ENCODE assay signal across 15 cellular contexts in genomic region chr16:53726625-53727024, GRCh38. TPM values are rescaled to one million over a fixed set of nuclear protein-coding genes. Genes with fewer than 3 reads are reported as not detected.
DNase-seq lines count a peak whose midpoint lies in the region; ATAC-seq, FAIRE-seq and TF ChIP-seq lines count a peak whose summit lies in the region.
"Had no signal": no experiment of that assay in that cellular context is flagged by ENCODE, and none has a peak within 500 bp of the region (broad histone marks: within the 10 kb centered on the region; RNA-seq: fewer than 3 reads in every experiment).

No MANE protein-coding gene starts in this region.

- H3K9me3 Mint-ChIP-seq in HFFc6, result no peaks in the 10 kb centered on the region
- H3K9me3 Mint-ChIP-seq: type B pancreatic cell had no signal

- TF ChIP-seq EP300 in A549 (IDR thresholded peaks at IDR 0.05), result no peak

- POLR2A ChIA-PET in A549 (lab: Yijun Ruan, JAX), result no interaction called here

- intact Hi-C loops in dorsolateral prefrontal cortex (cut with DNase I), result no loop called here

- peaks cover 23% of the 10 kb centered on the region for H3K4me1 Mint-ChIP-seq in HFFc6 (ENCODE audit: low read depth)

- H3K36me3 ChIP-seq in kidney epithelial cell (ENCODE audit: control insufficient read depth, insufficient read depth, low read length), result no peaks in the 10 kb centered on the region
- H3K36me3 ChIP-seq: gastrocnemius medialis, Peyer's patch had no signal

- H3K27ac Mint-ChIP-seq in HFFc6, result no peak overlapping the region
- H3K27ac Mint-ChIP-seq: type B pancreatic cell had no signal

- no peak for TF ChIP-seq CTCF in A549 (IDR thresholded peaks at IDR 0.05)
- no peak for TF ChIP-seq CTCF in HFFc6 (IDR thresholded peaks at IDR 0.05)
- no peak for TF ChIP-seq CTCF in kidney epithelial cell (IDR thresholded peaks at IDR 0.05; ENCODE audit: insufficient read depth, low read length, poor library complexity, severe bottlenecking)
- TF ChIP-seq CTCF in dorsolateral prefrontal cortex (IDR thresholded peaks at IDR 0.05 in 54 of 56, conservative IDR thresholded peaks at IDR 0.05 in 2 of 56; ENCODE audit: low read depth in 1 of 56, partially characterized antibody in 56 of 56), result no peak

- TF ChIP-seq RAD21 in A549 (conservative IDR thresholded peaks at IDR 0.05 in 1 of 2, IDR thresholded peaks at IDR 0.05 in 1 of 2), result no peak

- peak in 1 of 2 experiments; percentile 5 for DNase-seq in A549 (ENCODE audit: low read depth in 1 of 2, low spot score in 1 of 2)
- DNase-seq in HFFc6, result peak; percentile 4
- DNase-seq in SK-N-DZ (ENCODE audit: low spot score), result peak; percentile 31
- peak; percentile 70 for DNase-seq in kidney epithelial cell (ENCODE audit: low read depth)
- no peak for DNase-seq in cerebellum (ENCODE audit: low spot score)
- no peak for DNase-seq in dorsolateral prefrontal cortex
- DNase-seq: gastrocnemius medialis; MV-4-11; NCI-H226; Peyer's patch; stimulated activated CD4-positive, alpha-beta T cell treated with anti-CD3 and anti-CD28 coated beads, Interleukin-2, amount 100 ng/mL, for 24 hours; T-helper 2 cell had no signal

- peaks cover 27% of the 10 kb centered on the region for H3K4me1 ChIP-seq in A549

- 0 out of 6 replicates have a peak, but pooled peaks of 1 of the 2 experiments have one; percentile 30 for ATAC-seq in A549
- ATAC-seq in HG03159 (IDR thresholded peaks at IDR 0.05; ENCODE audit: unreplicated experiment), result no peak
- no peak for ATAC-seq in GM18870 (IDR thresholded peaks at IDR 0.05; ENCODE audit: unreplicated experiment)
- ATAC-seq: gastrocnemius medialis had no signal

- H3K27ac ChIP-seq in A549 (no peak overlapping the region), dorsolateral prefrontal cortex (no peak overlapping the region)
- H3K27ac ChIP-seq: gastrocnemius medialis, Peyer's patch had no signal

- H3K4me2 ChIP-seq in A549, result 0 out of 3 replicates have a peak overlapping the region, but pooled peaks have one; percentile 10

- H3K4me3 ChIP-seq in A549 (no peak overlapping the region), kidney epithelial cell (ENCODE audit: low read depth, low read length) (no peak overlapping the region), dorsolateral prefrontal cortex (no peak overlapping the region)
- H3K4me3 ChIP-seq: gastrocnemius medialis, Peyer's patch had no signal

- H3K27me3 Mint-ChIP-seq in HFFc6 (ENCODE audit: insufficient read depth), result no peaks in the 10 kb centered on the region
- H3K27me3 Mint-ChIP-seq: type B pancreatic cell had no signal

- no peak overlapping the region for H3K4me3 Mint-ChIP-seq in HFFc6
- H3K4me3 Mint-ChIP-seq: type B pancreatic cell had no signal

- no peaks in the 10 kb centered on the region for H3K9me3 ChIP-seq in A549
- H3K9me3 ChIP-seq: gastrocnemius medialis, Peyer's patch had no signal

- FAIRE-seq in A549 (lab: Jason Lieb, UNC), result no peak

- TF ChIP-seq POLR2A in A549 (IDR thresholded peaks at IDR 0.05; ENCODE audit: low read length), result no peak

- H3K27me3 ChIP-seq in kidney epithelial cell (ENCODE audit: control insufficient read depth, insufficient read depth, low read length), result no peaks in the 10 kb centered on the region
- no peaks in the 10 kb centered on the region for H3K27me3 ChIP-seq in dorsolateral prefrontal cortex
- H3K27me3 ChIP-seq: gastrocnemius medialis, Peyer's patch had no signal

- CTCF ChIA-PET in A549 (lab: Yijun Ruan, JAX), result no interaction called here

- peaks cover 7% of the 10 kb centered on the region; the same call in 1 of the 2 replicates for H3K36me3 Mint-ChIP-seq in HFFc6 (ENCODE audit: low read depth)

TF ChIP-seq in A549, 52 proteins besides CTCF, POLR2A, EP300 and RAD21:
- TF ChIP-seq ZFP36 (IDR thresholded peaks at IDR 0.05; ENCODE audit: borderline replicate concordance, partially characterized antibody) (no peak), KDM1A (IDR thresholded peaks at IDR 0.05; ENCODE audit: low read depth) (no peak)

RNA-seq across cellular contexts. Expression of gene FTO, which starts 22.7 kb away (rescaled TPM):
- polyA plus RNA-seq in A549 (2011; rRNA removed) (101 and 103 TPM in 2 replicates), A549 (2017; fragmentation: RNase III; extraction: RNeasy Plus Mini Kit Qiagen cat#74134 plus additional on column Dnase treatment) (42.8 to 48.7 TPM (median 45.6 TPM) in 3 replicates)
- 30.9 and 31.3 TPM in 2 replicates for polyA plus RNA-seq in A549 (2012; cell fraction: cytosol; rRNA removed)
- 14.2 and 21.5 TPM in 2 replicates for polyA plus RNA-seq in A549 (2012; cell fraction: nucleus; rRNA removed)
- 109 and 116 TPM in 2 replicates for polyA minus RNA-seq in A549 (2011; rRNA and poly(A)+ RNA removed)
- 100 to 1,000 TPM in 5 of 6 experiments, 10 to 100 TPM in 1; 93.7 to 107 (median 105) TPM for total RNA-seq in HFFc6 (2021; fragmentation: NEBNext Ultra II Directional; extraction: Animal tissue kit (Norgen Biotek cat#: 25700))
- polyA plus RNA-seq in SK-N-DZ (2014; cell fraction: cytosol; rRNA removed), result 82.1 and 103 TPM in 2 replicates
- polyA plus RNA-seq in SK-N-DZ (2014; cell fraction: nucleus; rRNA removed), result 23.4 and 25.2 TPM in 2 replicates
- total RNA-seq in kidney epithelial cell (64.9 and 66.9 TPM in 2 replicates), cerebellum (139 TPM), dorsolateral prefrontal cortex (100 to 1,000 TPM; 127 to 278 (median 204) TPM)

RNA-seq across cellular contexts. Expression of gene RPGRIP1L, which starts 23.0 kb away (rescaled TPM):
- polyA plus RNA-seq in A549 (2011; rRNA removed), result 15.9 and 19.6 TPM in 2 replicates
- 7.7 and 9.1 TPM in 2 replicates for polyA plus RNA-seq in A549 (2012; cell fraction: cytosol; rRNA removed)
- 3.6 and 4.8 TPM in 2 replicates for polyA plus RNA-seq in A549 (2012; cell fraction: nucleus; rRNA removed)
- polyA plus RNA-seq in A549 (2017; fragmentation: RNase III; extraction: RNeasy Plus Mini Kit Qiagen cat#74134 plus additional on column Dnase treatment), result 13.0 to 14.5 TPM (median 14.3 TPM) in 3 replicates
- 9.3 and 9.4 TPM in 2 replicates for polyA minus RNA-seq in A549 (2011; rRNA and poly(A)+ RNA removed)
- total RNA-seq in HFFc6 (2021; fragmentation: NEBNext Ultra II Directional; extraction: Animal tissue kit (Norgen Biotek cat#: 25700)), result 10 to 100 TPM; 16.3 to 19.1 (median 18.4) TPM
- polyA plus RNA-seq in SK-N-DZ (2014; cell fraction: cytosol; rRNA removed), result 16.6 and 17.2 TPM in 2 replicates
- 23.6 and 28.3 TPM in 2 replicates for polyA plus RNA-seq in SK-N-DZ (2014; cell fraction: nucleus; rRNA removed)
- 7.7 and 15.3 TPM in 2 replicates for total RNA-seq in kidney epithelial cell
- 34.8 TPM for total RNA-seq in cerebellum
- 10 to 100 TPM in 119 of 120 experiments, 1 to 10 TPM in 1; 8.7 to 28.2 (median 19.7) TPM for total RNA-seq in dorsolateral prefrontal cortex

Comparison
In these comparisons a context has a peak if more than half of its experiments do, and no peak if none do; other contexts are left out.
1. DNase-seq: peak in HFFc6 (single experiment), SK-N-DZ (single experiment) and kidney epithelial cell (single experiment); none in cerebellum (single experiment) and dorsolateral prefrontal cortex (0 of 10).